In the genomic region with DNA sequence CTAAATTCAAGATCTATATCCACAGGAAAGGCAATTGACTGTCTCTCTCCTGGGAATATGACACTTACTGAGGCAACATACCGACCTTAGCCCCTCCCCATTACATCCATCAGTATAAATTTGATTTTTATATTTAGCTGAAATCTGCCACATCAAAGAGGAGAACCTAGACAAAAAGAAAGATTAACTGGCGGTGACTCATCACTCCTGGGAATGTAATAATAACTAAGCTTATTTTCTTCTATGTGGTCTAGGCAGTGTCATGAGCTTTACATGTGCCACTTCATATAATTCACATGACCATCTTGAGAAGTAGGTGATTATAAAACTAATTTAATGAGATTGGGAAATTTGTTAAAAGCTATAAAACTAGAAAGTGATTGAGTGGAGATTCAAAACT, we compare ENCODE assay signal across 12 cellular contexts.
"Had no signal": no experiment of that assay in that cellular context is flagged by ENCODE, and none has a peak within 500 bp of the region (broad histone marks: within the 10 kb centered on the region; RNA-seq: fewer than 3 reads in every experiment).

No MANE protein-coding gene starts in this region.

- H3K4me3 ChIP-seq: suprapubic skin, upper lobe of left lung had no signal

- H3K27me3 ChIP-seq: suprapubic skin, upper lobe of left lung had no signal

- H3K36me3 ChIP-seq: suprapubic skin, upper lobe of left lung had no signal

- H3K27ac ChIP-seq: epithelial cell of prostate, suprapubic skin, upper lobe of left lung had no signal

- DNase-seq: activated B cell treated with CpG ODN at 0.5 μM for 24 hours; activated CD4-positive, alpha-beta T cell treated with anti-CD3 and anti-CD28 coated beads, Interleukin-2, amount 10 ng/mL, durations not matched to agents 24 days and 14 days; activated naive CD4-positive, alpha-beta T cell; effector memory CD4-positive, alpha-beta T cell; hypothalamus; kidney glomerular epithelial cell; stimulated activated CD4-positive, alpha-beta T cell treated with anti-CD3 and anti-CD28 coated beads, Interleukin-4, amount 100 ng/mL, for 1 hour; stimulated activated CD8-positive, alpha-beta memory T cell treated with anti-CD3 and anti-CD28 coated beads, Interleukin-4, amount 100 ng/mL, for 48 hours; stimulated activated naive CD8-positive, alpha-beta T cell treated with anti-CD3 and anti-CD28 coated beads, Interleukin-15, Interleukin-2, amounts not matched to agents 100 U/mL and 50 U/mL, for 24 hours; upper lobe of left lung had no signal

- H3K4me1 ChIP-seq: suprapubic skin, upper lobe of left lung had no signal
